1 cellular context compared by ENCODE assay signal in the genomic region with DNA sequence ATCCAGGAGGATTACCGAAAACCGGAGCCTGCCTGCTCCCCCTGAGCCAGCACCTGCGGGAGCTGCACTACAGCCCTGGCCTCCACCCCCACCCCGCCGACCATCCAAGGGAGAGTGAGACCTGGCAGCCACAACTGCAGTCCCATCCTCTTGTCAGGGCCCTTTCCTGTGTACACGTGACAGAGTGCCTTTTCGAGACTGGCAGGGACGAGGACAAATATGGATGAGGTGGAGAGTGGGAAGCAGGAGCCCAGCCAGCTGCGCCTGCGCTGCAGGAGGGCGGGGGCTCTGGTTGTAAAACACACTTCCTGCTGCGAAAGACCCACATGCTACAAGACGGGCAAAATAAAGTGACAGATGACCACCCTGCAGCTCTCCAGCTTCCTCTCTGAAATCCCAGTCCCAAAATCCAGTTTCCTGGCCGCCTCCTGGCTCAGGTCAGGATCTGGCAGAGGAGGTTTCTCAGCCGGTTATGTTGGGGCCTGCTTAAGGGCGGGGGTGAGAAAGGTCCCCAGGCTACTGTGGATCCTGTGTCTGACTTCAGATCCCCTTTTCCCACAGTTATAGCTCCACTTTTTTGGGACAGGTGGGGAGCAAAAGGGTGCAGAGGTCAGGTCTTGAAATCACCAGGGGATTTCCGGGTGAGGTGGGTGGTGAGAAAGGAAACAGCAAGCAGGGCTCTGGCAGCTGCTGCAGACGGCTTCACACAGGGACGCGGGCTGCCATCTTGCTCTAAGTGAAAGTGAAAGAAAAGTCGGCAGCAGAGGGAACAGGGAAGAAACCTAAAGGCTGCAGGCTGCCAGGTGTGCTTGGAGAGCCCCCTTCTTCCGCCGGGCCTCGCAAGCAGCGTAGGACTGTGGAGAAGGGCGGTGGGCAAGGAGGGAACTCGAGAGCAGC.
TF ChIP-seq lines count a peak whose summit lies in the region.

A gene with protein sequence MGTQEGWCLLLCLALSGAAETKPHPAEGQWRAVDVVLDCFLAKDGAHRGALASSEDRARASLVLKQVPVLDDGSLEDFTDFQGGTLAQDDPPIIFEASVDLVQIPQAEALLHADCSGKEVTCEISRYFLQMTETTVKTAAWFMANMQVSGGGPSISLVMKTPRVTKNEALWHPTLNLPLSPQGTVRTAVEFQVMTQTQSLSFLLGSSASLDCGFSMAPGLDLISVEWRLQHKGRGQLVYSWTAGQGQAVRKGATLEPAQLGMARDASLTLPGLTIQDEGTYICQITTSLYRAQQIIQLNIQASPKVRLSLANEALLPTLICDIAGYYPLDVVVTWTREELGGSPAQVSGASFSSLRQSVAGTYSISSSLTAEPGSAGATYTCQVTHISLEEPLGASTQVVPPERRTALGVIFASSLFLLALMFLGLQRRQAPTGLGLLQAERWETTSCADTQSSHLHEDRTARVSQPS (plus strand): TSS at position 695 of the 897 bp plus-strand sequence. CDS start 207 bp downstream, outside the sequence.

TF ChIP-seq in HepG2, 621 proteins besides CTCF, POLR2A, EP300 and RAD21 (continued from another document and continues in another):
- TF ChIP-seq, protein P1, sequence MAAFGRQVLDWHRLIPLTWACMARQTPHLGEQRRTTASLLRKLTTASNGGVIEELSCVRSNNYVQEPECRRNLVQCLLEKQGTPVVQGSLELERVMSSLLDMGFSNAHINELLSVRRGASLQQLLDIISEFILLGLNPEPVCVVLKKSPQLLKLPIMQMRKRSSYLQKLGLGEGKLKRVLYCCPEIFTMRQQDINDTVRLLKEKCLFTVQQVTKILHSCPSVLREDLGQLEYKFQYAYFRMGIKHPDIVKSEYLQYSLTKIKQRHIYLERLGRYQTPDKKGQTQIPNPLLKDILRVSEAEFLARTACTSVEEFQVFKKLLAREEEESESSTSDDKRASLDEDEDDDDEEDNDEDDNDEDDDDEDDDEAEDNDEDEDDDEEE (CRISPR knock-in tag; IDR thresholded peaks at IDR 0.05), result peak; percentile 54; the same call in 1 of the 2 replicates
- TF ChIP-seq, protein P2, sequence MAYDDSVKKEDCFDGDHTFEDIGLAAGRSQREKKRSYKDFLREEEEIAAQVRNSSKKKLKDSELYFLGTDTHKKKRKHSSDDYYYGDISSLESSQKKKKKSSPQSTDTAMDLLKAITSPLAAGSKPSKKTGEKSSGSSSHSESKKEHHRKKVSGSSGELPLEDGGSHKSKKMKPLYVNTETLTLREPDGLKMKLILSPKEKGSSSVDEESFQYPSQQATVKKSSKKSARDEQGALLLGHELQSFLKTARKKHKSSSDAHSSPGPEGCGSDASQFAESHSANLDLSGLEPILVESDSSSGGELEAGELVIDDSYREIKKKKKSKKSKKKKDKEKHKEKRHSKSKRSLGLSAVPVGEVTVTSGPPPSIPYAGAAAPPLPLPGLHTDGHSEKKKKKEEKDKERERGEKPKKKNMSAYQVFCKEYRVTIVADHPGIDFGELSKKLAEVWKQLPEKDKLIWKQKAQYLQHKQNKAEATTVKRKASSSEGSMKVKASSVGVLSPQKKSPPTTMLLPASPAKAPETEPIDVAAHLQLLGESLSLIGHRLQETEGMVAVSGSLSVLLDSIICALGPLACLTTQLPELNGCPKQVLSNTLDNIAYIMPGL (CRISPR knock-in tag; IDR thresholded peaks at IDR 0.05; ENCODE audit: borderline replicate concordance in 1 of 2, low read depth in 1 of 2), result peak in 1 of 2 experiments; percentile 20; a peak in 2 of 4 replicates
- TF ChIP-seq SP1 (IDR thresholded peaks at IDR 0.05), result no peak
- TF ChIP-seq SP1 (CRISPR knock-in tag; IDR thresholded peaks at IDR 0.05), result peak; percentile 37; the same call in 1 of the 2 replicates
- no peak; the same call in 1 of the 2 replicates for TF ChIP-seq FOXK1 (CRISPR knock-in tag; IDR thresholded peaks at IDR 0.05; ENCODE audit: borderline replicate concordance, low read depth)
- TF ChIP-seq ZNF816 (CRISPR knock-in tag; IDR thresholded peaks at IDR 0.05; ENCODE audit: borderline replicate concordance), result no peak
- no peak for TF ChIP-seq ZNF619 (CRISPR knock-in tag; IDR thresholded peaks at IDR 0.05)
- TF ChIP-seq ELF4 (CRISPR knock-in tag; IDR thresholded peaks at IDR 0.05; ENCODE audit: borderline replicate concordance), result no peak
- TF ChIP-seq SAP130 (CRISPR knock-in tag; IDR thresholded peaks at IDR 0.05; ENCODE audit: low read depth), result peak; percentile 77
- TF ChIP-seq, protein P3, sequence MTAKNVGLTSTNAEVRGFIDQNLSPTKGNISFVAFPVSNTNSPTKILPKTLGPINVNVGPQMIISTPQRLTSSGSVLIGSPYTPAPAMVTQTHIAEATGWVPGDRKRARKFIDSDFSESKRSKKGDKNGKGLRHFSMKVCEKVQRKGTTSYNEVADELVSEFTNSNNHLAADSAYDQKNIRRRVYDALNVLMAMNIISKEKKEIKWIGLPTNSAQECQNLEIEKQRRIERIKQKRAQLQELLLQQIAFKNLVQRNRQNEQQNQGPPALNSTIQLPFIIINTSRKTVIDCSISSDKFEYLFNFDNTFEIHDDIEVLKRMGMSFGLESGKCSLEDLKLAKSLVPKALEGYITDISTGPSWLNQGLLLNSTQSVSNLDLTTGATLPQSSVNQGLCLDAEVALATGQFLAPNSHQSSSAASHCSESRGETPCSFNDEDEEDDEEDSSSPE (CRISPR knock-in tag; IDR thresholded peaks at IDR 0.05), result peak; percentile 66
- 0 out of 2 replicates have a peak, but pooled peaks have one; percentile 35 for TF ChIP-seq ZNF772 (CRISPR knock-in tag; IDR thresholded peaks at IDR 0.05)
- no peak for TF ChIP-seq MAFK (conservative IDR thresholded peaks at IDR 0.05 in 1 of 2, IDR thresholded peaks at IDR 0.05 in 1 of 2; ENCODE audit: low read length in 2 of 2)
- TF ChIP-seq SALL1 (CRISPR knock-in tag; IDR thresholded peaks at IDR 0.05), result peak; percentile 58; the same call in 1 of the 2 replicates
- TF ChIP-seq ZFP90 (CRISPR knock-in tag; IDR thresholded peaks at IDR 0.05; ENCODE audit: borderline replicate concordance), result peak; percentile 57
- no peak for TF ChIP-seq ZNF207 (IDR thresholded peaks at IDR 0.05; ENCODE audit: borderline replicate concordance)
- TF ChIP-seq, protein P4, sequence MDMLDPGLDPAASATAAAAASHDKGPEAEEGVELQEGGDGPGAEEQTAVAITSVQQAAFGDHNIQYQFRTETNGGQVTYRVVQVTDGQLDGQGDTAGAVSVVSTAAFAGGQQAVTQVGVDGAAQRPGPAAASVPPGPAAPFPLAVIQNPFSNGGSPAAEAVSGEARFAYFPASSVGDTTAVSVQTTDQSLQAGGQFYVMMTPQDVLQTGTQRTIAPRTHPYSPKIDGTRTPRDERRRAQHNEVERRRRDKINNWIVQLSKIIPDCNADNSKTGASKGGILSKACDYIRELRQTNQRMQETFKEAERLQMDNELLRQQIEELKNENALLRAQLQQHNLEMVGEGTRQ (IDR thresholded peaks at IDR 0.05; ENCODE audit: low read depth, low read length), result peak; percentile 74
- TF ChIP-seq, protein P4 (CRISPR knock-in tag; IDR thresholded peaks at IDR 0.05; ENCODE audit: borderline replicate concordance), result peak; percentile 85; the same call in 1 of the 2 replicates
- TF ChIP-seq, protein P5, sequence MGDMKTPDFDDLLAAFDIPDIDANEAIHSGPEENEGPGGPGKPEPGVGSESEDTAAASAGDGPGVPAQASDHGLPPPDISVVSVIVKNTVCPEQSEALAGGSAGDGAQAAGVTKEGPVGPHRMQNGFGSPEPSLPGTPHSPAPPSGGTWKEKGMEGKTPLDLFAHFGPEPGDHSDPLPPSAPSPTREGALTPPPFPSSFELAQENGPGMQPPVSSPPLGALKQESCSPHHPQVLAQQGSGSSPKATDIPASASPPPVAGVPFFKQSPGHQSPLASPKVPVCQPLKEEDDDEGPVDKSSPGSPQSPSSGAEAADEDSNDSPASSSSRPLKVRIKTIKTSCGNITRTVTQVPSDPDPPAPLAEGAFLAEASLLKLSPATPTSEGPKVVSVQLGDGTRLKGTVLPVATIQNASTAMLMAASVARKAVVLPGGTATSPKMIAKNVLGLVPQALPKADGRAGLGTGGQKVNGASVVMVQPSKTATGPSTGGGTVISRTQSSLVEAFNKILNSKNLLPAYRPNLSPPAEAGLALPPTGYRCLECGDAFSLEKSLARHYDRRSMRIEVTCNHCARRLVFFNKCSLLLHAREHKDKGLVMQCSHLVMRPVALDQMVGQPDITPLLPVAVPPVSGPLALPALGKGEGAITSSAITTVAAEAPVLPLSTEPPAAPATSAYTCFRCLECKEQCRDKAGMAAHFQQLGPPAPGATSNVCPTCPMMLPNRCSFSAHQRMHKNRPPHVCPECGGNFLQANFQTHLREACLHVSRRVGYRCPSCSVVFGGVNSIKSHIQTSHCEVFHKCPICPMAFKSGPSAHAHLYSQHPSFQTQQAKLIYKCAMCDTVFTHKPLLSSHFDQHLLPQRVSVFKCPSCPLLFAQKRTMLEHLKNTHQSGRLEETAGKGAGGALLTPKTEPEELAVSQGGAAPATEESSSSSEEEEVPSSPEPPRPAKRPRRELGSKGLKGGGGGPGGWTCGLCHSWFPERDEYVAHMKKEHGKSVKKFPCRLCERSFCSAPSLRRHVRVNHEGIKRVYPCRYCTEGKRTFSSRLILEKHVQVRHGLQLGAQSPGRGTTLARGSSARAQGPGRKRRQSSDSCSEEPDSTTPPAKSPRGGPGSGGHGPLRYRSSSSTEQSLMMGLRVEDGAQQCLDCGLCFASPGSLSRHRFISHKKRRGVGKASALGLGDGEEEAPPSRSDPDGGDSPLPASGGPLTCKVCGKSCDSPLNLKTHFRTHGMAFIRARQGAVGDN (CRISPR knock-in tag; IDR thresholded peaks at IDR 0.05), result peak; percentile 97
- TF ChIP-seq SOX13 (IDR thresholded peaks at IDR 0.05), result no peak
- 0 out of 4 replicates have a peak, but pooled peaks of 1 of the 2 experiments have one; percentile 45 for TF ChIP-seq SOX13 (CRISPR knock-in tag; conservative IDR thresholded peaks at IDR 0.05 in 1 of 2, IDR thresholded peaks at IDR 0.05 in 1 of 2)
- TF ChIP-seq, protein P6, sequence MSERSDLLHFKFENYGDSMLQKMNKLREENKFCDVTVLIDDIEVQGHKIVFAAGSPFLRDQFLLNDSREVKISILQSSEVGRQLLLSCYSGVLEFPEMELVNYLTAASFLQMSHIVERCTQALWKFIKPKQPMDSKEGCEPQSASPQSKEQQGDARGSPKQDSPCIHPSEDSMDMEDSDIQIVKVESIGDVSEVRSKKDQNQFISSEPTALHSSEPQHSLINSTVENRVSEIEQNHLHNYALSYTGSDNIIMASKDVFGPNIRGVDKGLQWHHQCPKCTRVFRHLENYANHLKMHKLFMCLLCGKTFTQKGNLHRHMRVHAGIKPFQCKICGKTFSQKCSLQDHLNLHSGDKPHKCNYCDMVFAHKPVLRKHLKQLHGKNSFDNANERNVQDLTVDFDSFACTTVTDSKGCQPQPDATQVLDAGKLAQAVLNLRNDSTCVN (CRISPR knock-in tag; IDR thresholded peaks at IDR 0.05; ENCODE audit: borderline replicate concordance), result no peak
- no peak for TF ChIP-seq HNRNPH1 (optimal IDR thresholded peaks at IDR 0.05; ENCODE audit: low read depth, low read length)
- TF ChIP-seq NR2F1 (CRISPR knock-in tag; IDR thresholded peaks at IDR 0.05), result no peak; a peak in 1 of 4 replicates
- TF ChIP-seq MED1 (CRISPR knock-in tag; IDR thresholded peaks at IDR 0.05), result peak; percentile 25; the same call in 1 of the 2 replicates
- TF ChIP-seq, protein P7, sequence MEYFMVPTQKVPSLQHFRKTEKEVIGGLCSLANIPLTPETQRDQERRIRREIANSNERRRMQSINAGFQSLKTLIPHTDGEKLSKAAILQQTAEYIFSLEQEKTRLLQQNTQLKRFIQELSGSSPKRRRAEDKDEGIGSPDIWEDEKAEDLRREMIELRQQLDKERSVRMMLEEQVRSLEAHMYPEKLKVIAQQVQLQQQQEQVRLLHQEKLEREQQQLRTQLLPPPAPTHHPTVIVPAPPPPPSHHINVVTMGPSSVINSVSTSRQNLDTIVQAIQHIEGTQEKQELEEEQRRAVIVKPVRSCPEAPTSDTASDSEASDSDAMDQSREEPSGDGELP (IDR thresholded peaks at IDR 0.05; ENCODE audit: borderline replicate concordance, low read depth), result no peak; the same call in 1 of the 2 replicates
- TF ChIP-seq, protein P8, sequence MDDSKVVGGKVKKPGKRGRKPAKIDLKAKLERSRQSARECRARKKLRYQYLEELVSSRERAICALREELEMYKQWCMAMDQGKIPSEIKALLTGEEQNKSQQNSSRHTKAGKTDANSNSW (CRISPR knock-in tag; IDR thresholded peaks at IDR 0.05; ENCODE audit: borderline replicate concordance), result no peak
- 0 out of 2 replicates have a peak, but pooled peaks have one; percentile 49 for TF ChIP-seq ZNF563 (CRISPR knock-in tag; IDR thresholded peaks at IDR 0.05)
- TF ChIP-seq, protein P9, sequence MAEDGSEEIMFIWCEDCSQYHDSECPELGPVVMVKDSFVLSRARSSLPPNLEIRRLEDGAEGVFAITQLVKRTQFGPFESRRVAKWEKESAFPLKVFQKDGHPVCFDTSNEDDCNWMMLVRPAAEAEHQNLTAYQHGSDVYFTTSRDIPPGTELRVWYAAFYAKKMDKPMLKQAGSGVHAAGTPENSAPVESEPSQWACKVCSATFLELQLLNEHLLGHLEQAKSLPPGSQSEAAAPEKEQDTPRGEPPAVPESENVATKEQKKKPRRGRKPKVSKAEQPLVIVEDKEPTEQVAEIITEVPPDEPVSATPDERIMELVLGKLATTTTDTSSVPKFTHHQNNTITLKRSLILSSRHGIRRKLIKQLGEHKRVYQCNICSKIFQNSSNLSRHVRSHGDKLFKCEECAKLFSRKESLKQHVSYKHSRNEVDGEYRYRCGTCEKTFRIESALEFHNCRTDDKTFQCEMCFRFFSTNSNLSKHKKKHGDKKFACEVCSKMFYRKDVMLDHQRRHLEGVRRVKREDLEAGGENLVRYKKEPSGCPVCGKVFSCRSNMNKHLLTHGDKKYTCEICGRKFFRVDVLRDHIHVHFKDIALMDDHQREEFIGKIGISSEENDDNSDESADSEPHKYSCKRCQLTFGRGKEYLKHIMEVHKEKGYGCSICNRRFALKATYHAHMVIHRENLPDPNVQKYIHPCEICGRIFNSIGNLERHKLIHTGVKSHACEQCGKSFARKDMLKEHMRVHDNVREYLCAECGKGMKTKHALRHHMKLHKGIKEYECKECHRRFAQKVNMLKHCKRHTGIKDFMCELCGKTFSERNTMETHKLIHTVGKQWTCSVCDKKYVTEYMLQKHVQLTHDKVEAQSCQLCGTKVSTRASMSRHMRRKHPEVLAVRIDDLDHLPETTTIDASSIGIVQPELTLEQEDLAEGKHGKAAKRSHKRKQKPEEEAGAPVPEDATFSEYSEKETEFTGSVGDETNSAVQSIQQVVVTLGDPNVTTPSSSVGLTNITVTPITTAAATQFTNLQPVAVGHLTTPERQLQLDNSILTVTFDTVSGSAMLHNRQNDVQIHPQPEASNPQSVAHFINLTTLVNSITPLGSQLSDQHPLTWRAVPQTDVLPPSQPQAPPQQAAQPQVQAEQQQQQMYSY (CRISPR knock-in tag; IDR thresholded peaks at IDR 0.05), result peak; percentile 85
- TF ChIP-seq, protein P10, sequence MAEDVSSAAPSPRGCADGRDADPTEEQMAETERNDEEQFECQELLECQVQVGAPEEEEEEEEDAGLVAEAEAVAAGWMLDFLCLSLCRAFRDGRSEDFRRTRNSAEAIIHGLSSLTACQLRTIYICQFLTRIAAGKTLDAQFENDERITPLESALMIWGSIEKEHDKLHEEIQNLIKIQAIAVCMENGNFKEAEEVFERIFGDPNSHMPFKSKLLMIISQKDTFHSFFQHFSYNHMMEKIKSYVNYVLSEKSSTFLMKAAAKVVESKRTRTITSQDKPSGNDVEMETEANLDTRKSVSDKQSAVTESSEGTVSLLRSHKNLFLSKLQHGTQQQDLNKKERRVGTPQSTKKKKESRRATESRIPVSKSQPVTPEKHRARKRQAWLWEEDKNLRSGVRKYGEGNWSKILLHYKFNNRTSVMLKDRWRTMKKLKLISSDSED (CRISPR knock-in tag; IDR thresholded peaks at IDR 0.05), result no peak
